ENCODE assay signal across 8 cellular contexts in genomic region chr2:43225093-43225787, GRCh38. TPM values are rescaled to one million over a fixed set of nuclear protein-coding genes. Genes with fewer than 3 reads are reported as not detected.
DNase-seq lines count a peak whose midpoint lies in the region; ATAC-seq and TF ChIP-seq lines count a peak whose summit lies in the region.

No MANE protein-coding gene starts in this region.

- peak overlapping the region; percentile 84 for H3K4me2 ChIP-seq in DOHH2 (ENCODE audit: low read length)

- H3K27me3 ChIP-seq in DOHH2 (ENCODE audit: control insufficient read depth, low read length), result no peaks in the 10 kb centered on the region
- no peaks in the 10 kb centered on the region for H3K27me3 ChIP-seq in effector memory CD4-positive, alpha-beta T cell (replicated peaks; ENCODE audit: control insufficient read depth, insufficient read depth, low read length, poor library complexity, severe bottlenecking)

- TF ChIP-seq CTCF in DOHH2 (IDR thresholded peaks at IDR 0.05; ENCODE audit: low read depth, low read length, poor library complexity, severe bottlenecking), result peak; percentile 34
- no peak for TF ChIP-seq CTCF in mucosa of descending colon (IDR thresholded peaks at IDR 0.05)

- H3K27ac ChIP-seq in DOHH2 (ENCODE audit: low read depth, low read length), result peak overlapping the region; percentile 95
- H3K27ac ChIP-seq in KOPT-K1 (ENCODE audit: low read depth, low read length, poor library complexity, severe bottlenecking), result peak overlapping the region; percentile 99
- peak overlapping the region; percentile 91 for H3K27ac ChIP-seq in effector memory CD4-positive, alpha-beta T cell (ENCODE audit: insufficient read depth, low read length, poor library complexity, severe bottlenecking)

- H3K4me1 Mint-ChIP-seq in activated CD4-positive, alpha-beta memory T cell treated with anti-CD3 and anti-CD28 coated beads, Interleukin-2, amount 10 ng/mL, durations not matched to agents 7 days and 5 days, result peaks cover 46% of the 10 kb centered on the region

- peaks cover 62% of the 10 kb centered on the region for H3K36me3 Mint-ChIP-seq in activated CD4-positive, alpha-beta memory T cell treated with anti-CD3 and anti-CD28 coated beads, Interleukin-2, amount 10 ng/mL, durations not matched to agents 7 days and 5 days (ENCODE audit: low read depth)

- no peaks in the 10 kb centered on the region for H3K9me2 ChIP-seq in DOHH2 (replicated peaks; ENCODE audit: control insufficient read depth, low read length)

- H3K4me1 ChIP-seq in DOHH2 (ENCODE audit: control insufficient read depth, low read length), result peaks cover 60% of the 10 kb centered on the region
- peaks cover 27% of the 10 kb centered on the region for H3K4me1 ChIP-seq in effector memory CD4-positive, alpha-beta T cell (ENCODE audit: control insufficient read depth, insufficient read depth, low read length, poor library complexity, severe bottlenecking)
- H3K4me1 ChIP-seq in mucosa of descending colon (ENCODE audit: low read depth), result peaks cover 28% of the 10 kb centered on the region

- H3K79me2 ChIP-seq in DOHH2 (ENCODE audit: control insufficient read depth, low read length), result peaks cover 76% of the 10 kb centered on the region

- H3K4me3 ChIP-seq in DOHH2 (ENCODE audit: low read length), result peak overlapping the region; percentile 93
- H3K4me3 ChIP-seq in effector memory CD4-positive, alpha-beta T cell (ENCODE audit: insufficient read depth, low read depth, low read length, poor library complexity, severe bottlenecking), result peak overlapping the region; percentile 95
- H3K4me3 ChIP-seq in mucosa of descending colon, result peak overlapping the region; percentile 95

- ATAC-seq in mucosa of descending colon (no peak), GM21515 (IDR thresholded peaks at IDR 0.05; ENCODE audit: unreplicated experiment) (no peak)

- peaks cover 7% of the 10 kb centered on the region; the same call in 1 of the 2 replicates for H4K20me1 ChIP-seq in DOHH2 (ENCODE audit: control insufficient read depth, insufficient read depth, low read depth, low read length)

- POLR2A ChIA-PET in activated CD4-positive, alpha-beta memory T cell treated with anti-CD3 and anti-CD28 coated beads, Interleukin-2, amount 10 ng/mL, durations not matched to agents 7 days and 5 days (lab: Charles Lee), result interaction anchor here (0.8 to 16.5 kb wide), 8 partner anchors 9 to 415 kb away, joined by 3 to 1053 read pairs (median 4); no protein-coding TSS in a partner anchor

- intact Hi-C loops in mucosa of descending colon (cut with DNase I, micrococcal nuclease), result loop anchor here (5.0 to 10.0 kb wide), 3 partner anchors 203 to 260 kb away; no protein-coding TSS in a partner anchor

- peak; percentile 76 for DNase-seq in activated CD4-positive, alpha-beta memory T cell treated with anti-CD3 and anti-CD28 coated beads, Interleukin-2, amount 10 ng/mL, durations not matched to agents 7 days and 5 days
- peak; percentile 38 to 56 (median 41) for DNase-seq in effector memory CD4-positive, alpha-beta T cell
- DNase-seq in mucosa of descending colon, result peak; percentile 68 to 85 (median 75)
- peak; percentile 35 for DNase-seq in stimulated activated CD8-positive, alpha-beta memory T cell treated with anti-CD3 and anti-CD28 coated beads, Interleukin-7, amount 100 ng/mL, for 24 hours (ENCODE audit: low read depth)
- DNase-seq in NCI-H1417 treated with DMSO at 0.1 percent for 48 hours (lab: John Stamatoyannopoulos, UW), result no peak

- H3K9me3 Mint-ChIP-seq in activated CD4-positive, alpha-beta memory T cell treated with anti-CD3 and anti-CD28 coated beads, Interleukin-2, amount 10 ng/mL, durations not matched to agents 7 days and 5 days, result no peaks in the 10 kb centered on the region

- CTCF ChIA-PET in activated CD4-positive, alpha-beta memory T cell treated with anti-CD3 and anti-CD28 coated beads, Interleukin-2, amount 10 ng/mL, durations not matched to agents 7 days and 5 days (lab: Charles Lee), result interaction anchor here (1.1 to 16.0 kb wide), 10 partner anchors 22 to 316 kb away, joined by 3 to 230 read pairs (median 7); no protein-coding TSS in a partner anchor

- H3K36me3 ChIP-seq in DOHH2 (ENCODE audit: control insufficient read depth, low read length), result peaks cover 66% of the 10 kb centered on the region
- peaks cover 50% of the 10 kb centered on the region for H3K36me3 ChIP-seq in KOPT-K1 (ENCODE audit: insufficient read depth, low read length)
- peaks cover 39% of the 10 kb centered on the region for H3K36me3 ChIP-seq in effector memory CD4-positive, alpha-beta T cell (ENCODE audit: control insufficient read depth, insufficient read depth, low read length)
- peaks cover 11% of the 10 kb centered on the region for H3K36me3 ChIP-seq in mucosa of descending colon (ENCODE audit: low read depth)

- peak overlapping the region; percentile 99 for H3K27ac Mint-ChIP-seq in activated CD4-positive, alpha-beta memory T cell treated with anti-CD3 and anti-CD28 coated beads, Interleukin-2, amount 10 ng/mL, durations not matched to agents 7 days and 5 days

- peak overlapping the region; percentile 99 for H3K4me3 Mint-ChIP-seq in activated CD4-positive, alpha-beta memory T cell treated with anti-CD3 and anti-CD28 coated beads, Interleukin-2, amount 10 ng/mL, durations not matched to agents 7 days and 5 days

- peaks cover 62% of the 10 kb centered on the region for H3F3A ChIP-seq in DOHH2 (ENCODE audit: control insufficient read depth, insufficient read depth)

- no peaks in the 10 kb centered on the region for H3K9me3 ChIP-seq in DOHH2 (ENCODE audit: control insufficient read depth, insufficient read depth, low read length)
- no peaks in the 10 kb centered on the region for H3K9me3 ChIP-seq in KOPT-K1 (ENCODE audit: insufficient read depth, low read length, poor library complexity, severe bottlenecking)
- H3K9me3 ChIP-seq in effector memory CD4-positive, alpha-beta T cell (ENCODE audit: control insufficient read depth, low read length), result no peaks in the 10 kb centered on the region
- H3K9me3 ChIP-seq in mucosa of descending colon, result no peaks in the 10 kb centered on the region

- no peaks in the 10 kb centered on the region for H3K27me3 Mint-ChIP-seq in activated CD4-positive, alpha-beta memory T cell treated with anti-CD3 and anti-CD28 coated beads, Interleukin-2, amount 10 ng/mL, durations not matched to agents 7 days and 5 days

RNA-seq across cellular contexts. Expression of gene ZFP36L2, which starts 1.2 kb away (rescaled TPM):
- total RNA-seq in activated CD4-positive, alpha-beta memory T cell treated with anti-CD3 and anti-CD28 coated beads, Interleukin-2, amount 10 ng/mL, durations not matched to agents 7 days and 5 days, result 100 to 1,000 TPM; 276 to 278 TPM
- 100 to 1,000 TPM; 160 to 198 (median 169) TPM for total RNA-seq in mucosa of descending colon
